19 cellular contexts compared by ENCODE assay signal in genomic region chr6:8875986-8876385, GRCh38.
"Had no signal": no experiment of that assay in that cellular context is flagged by ENCODE, and none has a peak within 500 bp of the region (broad histone marks: within the 10 kb centered on the region; RNA-seq: fewer than 3 reads in every experiment).

No MANE protein-coding gene starts in this region.

- H3K4me1 ChIP-seq: breast epithelium, Peyer's patch had no signal

- H3K36me3 ChIP-seq: breast epithelium, MG63, Peyer's patch, WERI-Rb-1 had no signal

- H3K4me3 ChIP-seq: breast epithelium, coronary artery, MG63, Peyer's patch had no signal

- DNase-seq: activated CD4-positive, alpha-beta T cell treated with anti-CD3 and anti-CD28 coated beads for 4 hours; activated CD8-positive, alpha-beta memory T cell treated with anti-CD3 and anti-CD28 coated beads, Interleukin-2, amount 50 U/mL, for 4 hours; activated CD8-positive, alpha-beta T cell treated with anti-CD3 and anti-CD28 coated beads for 36 hours; aorta; central memory CD4-positive, alpha-beta T cell; MG63; NCI-H1092 treated with DMSO at 0.1 percent for 48 hours; NCI-H1417 treated with DMSO at 0.1 percent for 48 hours; NCI-H1694; NCI-H2029 treated with DMSO at 0.1 percent for 48 hours; NCI-H345; NCI-H510A; NCI-H69; Peyer's patch; SHP77; T-helper 1 cell; WERI-Rb-1 had no signal

- H3K9me3 ChIP-seq: breast epithelium, MG63, Peyer's patch had no signal

- H3K27me3 ChIP-seq: breast epithelium, MG63, Peyer's patch had no signal

- H3K27ac ChIP-seq: breast epithelium, coronary artery, Peyer's patch, WERI-Rb-1 had no signal
